In the genomic region with DNA sequence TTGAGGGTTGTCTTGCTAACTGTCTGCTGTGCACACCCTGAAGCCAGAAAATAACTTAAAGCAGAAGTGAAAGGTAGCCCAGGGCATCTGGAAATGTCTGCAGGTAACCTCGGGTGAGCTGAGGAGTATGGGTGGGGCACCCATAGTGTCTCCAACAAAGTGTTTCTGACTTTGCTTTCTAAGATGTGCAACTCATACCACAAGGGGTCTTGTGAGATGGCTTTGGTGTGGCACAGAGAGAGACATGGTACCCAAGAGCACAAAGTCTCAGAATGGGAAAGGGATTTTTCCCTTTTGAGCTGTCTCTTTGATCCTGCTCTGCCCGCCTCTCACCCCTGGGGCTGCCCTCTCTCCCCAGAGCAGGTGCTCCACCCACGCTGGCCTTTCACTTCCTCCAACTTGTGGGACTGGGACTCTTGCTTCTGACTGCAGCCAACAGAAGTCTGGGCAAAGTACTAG, we compare ENCODE assay signal across 9 cellular contexts. TPM values are rescaled to one million over a fixed set of nuclear protein-coding genes. Genes with fewer than 3 reads are reported as not detected.
A peak's percentile ranks its signal among the peaks of the same experiment; 100 is the strongest.
DNase-seq lines count a peak whose midpoint lies in the region; ATAC-seq, FAIRE-seq and TF ChIP-seq lines count a peak whose summit lies in the region.
"Had no signal": no experiment of that assay in that cellular context is flagged by ENCODE, and none has a peak within 500 bp of the region (broad histone marks: within the 10 kb centered on the region; RNA-seq: fewer than 3 reads in every experiment).

No MANE protein-coding gene starts in this region.

- no peak for TF ChIP-seq CTCF in CD4-positive, alpha-beta T cell (IDR thresholded peaks at IDR 0.05)
- TF ChIP-seq CTCF in activated B cell treated with CpG ODN at 0.5 μM for 24 hours (IDR thresholded peaks at IDR 0.05) (no peak), nephron progenitor cell (IDR thresholded peaks at IDR 0.05) (no peak), gastroesophageal sphincter (IDR thresholded peaks at IDR 0.05) (no peak)

- DNase-seq in CD4-positive, alpha-beta T cell = no peak
- DNase-seq in GM19238 (ENCODE audit: insufficient read length, low spot score) (peak; percentile 52), activated B cell treated with CpG ODN at 0.5 μM for 24 hours (peak; percentile 65), midbrain (lab: John Stamatoyannopoulos, UW) (peak; percentile 29), nephron progenitor cell (no peak), RCC 7860 (ENCODE audit: low spot score) (no peak)

- no peaks in the 10 kb centered on the region for H3K27me3 Mint-ChIP-seq in CD4-positive, alpha-beta T cell
- H3K27me3 Mint-ChIP-seq in activated B cell treated with CpG ODN at 0.5 μM for 24 hours (no peaks in the 10 kb centered on the region), nephron progenitor cell (ENCODE audit: low read depth, poor library complexity) (no peaks in the 10 kb centered on the region)

- peaks cover 11% of the 10 kb centered on the region for H3K4me1 Mint-ChIP-seq in CD4-positive, alpha-beta T cell (ENCODE audit: low read depth)
- H3K4me1 Mint-ChIP-seq in activated B cell treated with CpG ODN at 0.5 μM for 24 hours (peaks cover 88% of the 10 kb centered on the region), nephron progenitor cell (peaks cover 49% of the 10 kb centered on the region)

- TF ChIP-seq POLR2A in gastroesophageal sphincter (IDR thresholded peaks at IDR 0.05) = no peak

- no peaks in the 10 kb centered on the region for H3K36me3 Mint-ChIP-seq in CD4-positive, alpha-beta T cell (ENCODE audit: low read depth)
- H3K36me3 Mint-ChIP-seq in activated B cell treated with CpG ODN at 0.5 μM for 24 hours (ENCODE audit: low read depth) (peaks cover 4% of the 10 kb centered on the region), nephron progenitor cell (ENCODE audit: low read depth) (peaks cover 4% of the 10 kb centered on the region)

- POLR2A ChIA-PET in CD4-positive, alpha-beta T cell (lab: Charles Lee) = no interaction called here
- POLR2A ChIA-PET in activated B cell treated with CpG ODN at 0.5 μM for 24 hours (lab: Charles Lee) = interaction anchor here (0.6 to 3.4 kb wide), 10 partner anchors 9 to 642 kb away, joined by 3 to 30 read pairs (median 4); partner anchors contain the start of genes FTO and RPGRIP1L

- TF ChIP-seq EP300 in gastroesophageal sphincter (IDR thresholded peaks at IDR 0.05) = no peak

- no peaks in the 10 kb centered on the region for H3K36me3 ChIP-seq in gastroesophageal sphincter
- H3K36me3 ChIP-seq: neutrophil had no signal

- no peaks in the 10 kb centered on the region for H3K27me3 ChIP-seq in CD4-positive, alpha-beta T cell (ENCODE audit: control insufficient read depth, insufficient read depth, low read length)
- no peaks in the 10 kb centered on the region for H3K27me3 ChIP-seq in gastroesophageal sphincter
- H3K27me3 ChIP-seq: neutrophil had no signal

- ATAC-seq in CD4-positive, alpha-beta T cell (ENCODE audit: poor library complexity) = peak; percentile 32
- ATAC-seq in HG03103 (IDR thresholded peaks at IDR 0.05; ENCODE audit: low read depth, unreplicated experiment) (peak; percentile 84), activated B cell treated with CpG ODN at 0.5 μM for 24 hours (ENCODE audit: low read depth) (peak; percentile 82), gastroesophageal sphincter (no peak)

- no peak overlapping the region for H3K4me3 ChIP-seq in gastroesophageal sphincter

- intact Hi-C loops in CD4-positive, alpha-beta T cell (cut with DNase I, micrococcal nuclease) = no loop called here
- intact Hi-C loops in activated B cell treated with CpG ODN at 0.5 μM for 24 hours (cut with micrococcal nuclease) = loop anchor here (1.0 to 2.0 kb wide), 6 partner anchors 7 to 441 kb away; partner anchors contain the start of genes AKTIP and CHD9

- H3K4me3 Mint-ChIP-seq in CD4-positive, alpha-beta T cell = no peak overlapping the region
- H3K4me3 Mint-ChIP-seq in activated B cell treated with CpG ODN at 0.5 μM for 24 hours = peak overlapping the region; percentile 65
- H3K4me3 Mint-ChIP-seq in nephron progenitor cell = no peak overlapping the region

- no peak for FAIRE-seq in RCC 7860 (lab: Jason Lieb, UNC)

- H3K9me3 Mint-ChIP-seq in CD4-positive, alpha-beta T cell = no peaks in the 10 kb centered on the region
- H3K9me3 Mint-ChIP-seq in activated B cell treated with CpG ODN at 0.5 μM for 24 hours (no peaks in the 10 kb centered on the region), nephron progenitor cell (no peaks in the 10 kb centered on the region)

- no peak overlapping the region for H3K27ac Mint-ChIP-seq in CD4-positive, alpha-beta T cell
- H3K27ac Mint-ChIP-seq in activated B cell treated with CpG ODN at 0.5 μM for 24 hours = peak overlapping the region; percentile 82
- H3K27ac Mint-ChIP-seq in nephron progenitor cell = no peak overlapping the region

- no peaks in the 10 kb centered on the region for H3K9me3 ChIP-seq in CD4-positive, alpha-beta T cell (ENCODE audit: control insufficient read depth, low read length)
- H3K9me3 ChIP-seq in gastroesophageal sphincter = no peaks in the 10 kb centered on the region
- H3K9me3 ChIP-seq: neutrophil had no signal

- WGBS in gastroesophageal sphincter (ENCODE audit: low coverage in 1 of 2), 2 donors = 29% methylated on average over 1 of the region's 3 CpGs; no CpG with 5 or more reads in 1 of the 2 donors

- no peak overlapping the region for H3K27ac ChIP-seq in CD4-positive, alpha-beta T cell (ENCODE audit: low read depth, low read length)
- no peak overlapping the region for H3K27ac ChIP-seq in gastroesophageal sphincter
- H3K27ac ChIP-seq: neutrophil had no signal

- H3K4me1 ChIP-seq in gastroesophageal sphincter = peaks cover 0 to 58% (median 10%) of the 10 kb centered on the region in 3 donors

- CTCF ChIA-PET in CD4-positive, alpha-beta T cell (lab: Charles Lee) = no interaction called here
- CTCF ChIA-PET in activated B cell treated with CpG ODN at 0.5 μM for 24 hours (lab: Charles Lee) = interaction anchor here (0.8 to 2.0 kb wide), 5 partner anchors 37 to 147 kb away, joined by 3 to 7 read pairs (median 4); no protein-coding TSS in a partner anchor

RNA-seq across cellular contexts. Expression of gene CHD9, which starts 6.9 kb away (rescaled TPM):
- 10 to 100 TPM; 28.2 to 28.8 TPM for total RNA-seq in CD4-positive, alpha-beta T cell
- total RNA-seq in activated B cell treated with CpG ODN at 0.5 μM for 24 hours (65.0 and 67.4 TPM in 2 replicates), gastroesophageal sphincter (10 to 100 TPM; 46.8 to 85.5 (median 55.6) TPM)

RNA-seq across cellular contexts. Expression of gene CHD9NB, which starts 9.0 kb away (rescaled TPM):
- total RNA-seq in CD4-positive, alpha-beta T cell = not detected
- total RNA-seq in activated B cell treated with CpG ODN at 0.5 μM for 24 hours = not detected in 2 replicates
- 1 to 10 TPM in 1 of 4 donors, under 1 TPM in 1, not detected in 2; 0.17 to 1.1 TPM for total RNA-seq in gastroesophageal sphincter

Comparison
In these comparisons a context has a peak if more than half of its experiments do, and no peak if none do; other contexts are left out.
1. DNase-seq: peak in GM19238 (single experiment), activated B cell treated with CpG ODN at 0.5 μM for 24 hours (single experiment) and midbrain (single experiment); none in CD4-positive, alpha-beta T cell (0 of 10), nephron progenitor cell (single experiment) and RCC 7860 (single experiment).